In the genomic region with DNA sequence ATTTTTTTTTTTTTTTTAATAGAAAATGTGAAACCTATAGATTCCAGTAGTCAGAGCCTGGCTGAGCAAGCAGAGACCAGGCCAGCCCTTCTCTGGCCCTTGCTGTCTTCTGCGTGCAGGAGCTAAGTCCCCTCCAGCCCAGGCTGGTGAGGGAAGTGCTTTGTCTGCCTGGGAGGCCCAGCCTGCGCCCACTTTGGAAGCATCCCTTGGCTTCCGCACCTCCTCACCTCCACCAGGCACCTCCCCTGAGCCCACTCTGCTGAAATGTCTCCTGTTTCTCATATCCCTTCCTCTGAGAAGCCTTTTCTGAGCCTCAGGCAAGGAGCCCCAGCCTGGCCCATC, we compare ENCODE assay signal across 28 cellular contexts. TPM values are rescaled to one million over a fixed set of nuclear protein-coding genes. Genes with fewer than 3 reads are reported as not detected.
DNase-seq lines count a peak whose midpoint lies in the region; ATAC-seq and TF ChIP-seq lines count a peak whose summit lies in the region.
"Had no signal": no experiment of that assay in that cellular context is flagged by ENCODE, and none has a peak within 500 bp of the region (broad histone marks: within the 10 kb centered on the region; RNA-seq: fewer than 3 reads in every experiment).

No MANE protein-coding gene starts in this region.

- POLR2A ChIA-PET in MCF 10A (lab: Yijun Ruan, JAX) = no interaction called here

- no peak overlapping the region for H3K27ac Mint-ChIP-seq in MCF 10A (ENCODE audit: low read depth, unreplicated experiment)
- H3K27ac Mint-ChIP-seq: activated CD8-positive, alpha-beta T cell treated with anti-CD3 and anti-CD28 coated beads for 36 hours; CD8-positive, alpha-beta memory T cell; dendritic cell treated with granulocyte-macrophage colony-stimulating factor and Interleukin-4, amounts not matched to agents 40 ng/mL and 50 ng/mL, for 4 days had no signal

- BruUV-seq in MCF 10A (replicated peaks; lab: Mats Ljungman, UMichigan) = no TSS peak

- no peak overlapping the region for H2AFZ ChIP-seq in osteoblast (ENCODE audit: low read length)

- H3K9me3 Mint-ChIP-seq in MCF 10A (ENCODE audit: unreplicated experiment) = no peaks in the 10 kb centered on the region
- H3K9me3 Mint-ChIP-seq: activated CD8-positive, alpha-beta T cell treated with anti-CD3 and anti-CD28 coated beads for 36 hours; CD8-positive, alpha-beta memory T cell; central memory CD8-positive, alpha-beta T cell; dendritic cell treated with granulocyte-macrophage colony-stimulating factor and Interleukin-4, amounts not matched to agents 40 ng/mL and 50 ng/mL, for 4 days; naive thymus-derived CD8-positive, alpha-beta T cell had no signal

- no peaks in the 10 kb centered on the region for H3K36me3 Mint-ChIP-seq in MCF 10A (ENCODE audit: insufficient read depth, unreplicated experiment)
- H3K36me3 Mint-ChIP-seq: CD8-positive, alpha-beta memory T cell; naive thymus-derived CD8-positive, alpha-beta T cell had no signal

- no peak overlapping the region for H3K27ac ChIP-seq in body of pancreas
- no peak overlapping the region for H3K27ac ChIP-seq in osteoblast (ENCODE audit: low read depth, low read length)
- H3K27ac ChIP-seq in uterus = no peak overlapping the region
- H3K27ac ChIP-seq: esophagus squamous epithelium, heart left ventricle, skin epidermis, thoracic aorta had no signal

- TF ChIP-seq POLR2A in body of pancreas (IDR thresholded peaks at IDR 0.05) (no peak), uterus (IDR thresholded peaks at IDR 0.05) (no peak)

- H3K4me3 ChIP-seq in body of pancreas (no peak overlapping the region), osteoblast (ENCODE audit: insufficient read depth, low read length) (no peak overlapping the region), uterus (no peak overlapping the region)
- H3K4me3 ChIP-seq: esophagus squamous epithelium, HAP-1, heart left ventricle, lung, skin epidermis, thoracic aorta had no signal

- CTCF ChIA-PET in MCF 10A (lab: Yijun Ruan, JAX) = interaction anchor here (0.6 to 4.0 kb wide), 29 partner anchors 10 to 616 kb away, joined by 3 to 88 read pairs (median 5); a partner anchor contains a TSS

- ATAC-seq in Right ventricle myocardium inferior (no peak), body of pancreas (no peak), GM18519 (IDR thresholded peaks at IDR 0.05; ENCODE audit: low FRiP score, unreplicated experiment) (no peak)
- ATAC-seq: activated CD8-positive, alpha-beta T cell treated with anti-CD3 and anti-CD28 coated beads for 36 hours; stimulated activated naive CD8-positive, alpha-beta T cell treated with anti-CD3 and anti-CD28 coated beads, Interleukin-15, Interleukin-2, amounts not matched to agents 100 U/mL and 50 U/mL, for 24 hours had no signal

- peaks cover 26% of the 10 kb centered on the region for H3K27me3 Mint-ChIP-seq in MCF 10A (ENCODE audit: insufficient read depth, unreplicated experiment)

- H3K4me1 ChIP-seq in body of pancreas (peaks cover 5% of the 10 kb centered on the region), osteoblast (ENCODE audit: insufficient read depth, low read length) (no peaks in the 10 kb centered on the region), uterus (no peaks in the 10 kb centered on the region)
- H3K4me1 ChIP-seq: BE2C, HAP-1 had no signal

- intact Hi-C loops in cardiac septum (cut with DNase I) = loop anchor here (2.0 kb wide), 1 partner anchor 64 kb away; no protein-coding TSS in a partner anchor
- intact Hi-C loops in Right ventricle myocardium inferior (cut with DNase I) = loop anchor here (1.0 kb wide), 1 partner anchor 111 kb away; no protein-coding TSS in a partner anchor
- intact Hi-C loops in body of pancreas (cut with DNase I) = no loop called here
- intact Hi-C loops in uterus (cut with DNase I; ENCODE audit: low total_unique reads) = no loop called here
- intact Hi-C loops in MCF 10A (cut with micrococcal nuclease) = loop anchor here (2.0 kb wide), 1 partner anchor 112 kb away; no protein-coding TSS in a partner anchor

- H3K27me3 ChIP-seq in body of pancreas (no peaks in the 10 kb centered on the region), osteoblast (ENCODE audit: insufficient read depth, low read length) (peaks cover 25% of the 10 kb centered on the region), uterus (no peaks in the 10 kb centered on the region)
- H3K27me3 ChIP-seq: heart left ventricle had no signal

- no peaks in the 10 kb centered on the region for H4K20me1 ChIP-seq in osteoblast (ENCODE audit: insufficient read depth, low read length)

- peaks cover under 1% of the 10 kb centered on the region for H3K4me1 Mint-ChIP-seq in MCF 10A (ENCODE audit: insufficient read depth, unreplicated experiment)
- H3K4me1 Mint-ChIP-seq: CD8-positive, alpha-beta memory T cell had no signal

- H3K9me3 ChIP-seq in body of pancreas (no peaks in the 10 kb centered on the region), osteoblast (ENCODE audit: low read depth, low read length) (no peaks in the 10 kb centered on the region), uterus (no peaks in the 10 kb centered on the region)
- H3K9me3 ChIP-seq: BE2C, esophagus squamous epithelium, HAP-1, heart left ventricle, thoracic aorta had no signal

- DNase-seq in cardiac septum (ENCODE audit: low spot score) (peak; percentile 68), Right ventricle myocardium inferior (ENCODE audit: missing footprints) (no peak), body of pancreas (peak; percentile 0 to 9 (median 6)), osteoblast (ENCODE audit: insufficient read length, low spot score, missing footprints) (peak; percentile 74), uterus (peak; percentile 11 to 12), MCF 10A (ENCODE audit: unreplicated experiment) (no peak)
- DNase-seq: activated CD8-positive, alpha-beta T cell treated with anti-CD3 and anti-CD28 coated beads for 36 hours; BE2C; DMS 273 treated with DMSO at 0.1 percent for 48 hours; esophagus squamous epithelium; foreskin melanocyte; KBM-7; NCI-H2029 treated with DMSO at 0.1 percent for 48 hours; NCI-H524 treated with DMSO at 0.1 percent for 48 hours; OCI-M1; stimulated activated naive CD8-positive, alpha-beta T cell treated with anti-CD3 and anti-CD28 coated beads, Interleukin-15, Interleukin-2, amounts not matched to agents 100 U/mL and 50 U/mL, for 24 hours had no signal

- no peak overlapping the region for H3K4me3 Mint-ChIP-seq in MCF 10A (ENCODE audit: unreplicated experiment)
- H3K4me3 Mint-ChIP-seq: activated CD8-positive, alpha-beta T cell treated with anti-CD3 and anti-CD28 coated beads for 36 hours; central memory CD8-positive, alpha-beta T cell; dendritic cell treated with granulocyte-macrophage colony-stimulating factor and Interleukin-4, amounts not matched to agents 40 ng/mL and 50 ng/mL, for 4 days; naive thymus-derived CD8-positive, alpha-beta T cell had no signal

- H3K4me2 ChIP-seq in osteoblast (ENCODE audit: insufficient read depth, low read length) = no peak overlapping the region

- 90 to 91% methylated on average over 3 of the region's 3 CpGs for WGBS in body of pancreas, 2 donors

- H3K79me2 ChIP-seq in osteoblast (ENCODE audit: insufficient read depth, low read length) = no peaks in the 10 kb centered on the region

- TF ChIP-seq CTCF in body of pancreas (IDR thresholded peaks at IDR 0.05) = no peak
- no peak for TF ChIP-seq CTCF in osteoblast (IDR thresholded peaks at IDR 0.05; ENCODE audit: extremely low read depth, low read depth, low read length)
- no peak for TF ChIP-seq CTCF in uterus (IDR thresholded peaks at IDR 0.05)
- no peak for TF ChIP-seq CTCF in MCF 10A (IDR thresholded peaks at IDR 0.05; ENCODE audit: unreplicated experiment)

- H3K36me3 ChIP-seq in body of pancreas (replicated peaks in 1 of 2; ENCODE audit: insufficient read depth in 1 of 2, low read depth in 2 of 2) (no peaks in the 10 kb centered on the region), osteoblast (ENCODE audit: insufficient read depth, low read length) (no peaks in the 10 kb centered on the region), uterus (no peaks in the 10 kb centered on the region)
- H3K36me3 ChIP-seq: BE2C, esophagus squamous epithelium, HAP-1, thoracic aorta had no signal

RNA-seq across cellular contexts. Expression of a gene that starts 45.4 kb away (rescaled TPM):
- total RNA-seq in cardiac septum (26.8 TPM), Right ventricle myocardium inferior (23.1 TPM), body of pancreas (10 to 100 TPM; 54.7 to 65.3 TPM), osteoblast (under 0.01 TPM in 1 of 2 replicates, not detected in the other), uterus (10 to 100 TPM in 2 of 4 donors, 1 to 10 TPM in 2; 2.1 to 27.3 (median 8.4) TPM), MCF 10A (2022) (1.5 and 1.9 TPM in 2 replicates)
- total RNA-seq: activated CD8-positive, alpha-beta T cell treated with anti-CD3 and anti-CD28 coated beads for 36 hours; CD8-positive, alpha-beta memory T cell; mononuclear cell; naive thymus-derived CD8-positive, alpha-beta T cell; T-helper 1 cell treated with Interleukin-12 subunit alpha and Interleukin-12 subunit beta and Interleukin-4 antibody, amounts not matched to agents 30 ng/mL and 1 ng/mL, for 36 hours had no signal

RNA-seq across cellular contexts. Expression of a gene that starts 51.1 kb away (rescaled TPM):
- total RNA-seq in cardiac septum (35.6 TPM), Right ventricle myocardium inferior (36.2 TPM), body of pancreas (10 to 100 TPM; 27.4 to 41.0 TPM), osteoblast (41.5 and 59.4 TPM in 2 replicates), uterus (10 to 100 TPM; 65.9 to 94.9 (median 77.4) TPM), MCF 10A (2022) (34.9 and 43.2 TPM in 2 replicates)

Comparison
In these comparisons a context has a peak if more than half of its experiments do, and no peak if none do; other contexts are left out.
1. DNase-seq: peak in cardiac septum (single experiment), body of pancreas (4 of 4), osteoblast (single experiment) and uterus (2 of 2); none in Right ventricle myocardium inferior (single experiment) and MCF 10A (single experiment).
2. intact Hi-C loops: an anchor here in cardiac septum (2.0 kb wide), Right ventricle myocardium inferior (1.0 kb wide) and MCF 10A (2.0 kb wide); none called in body of pancreas and uterus.